26 cellular contexts compared by ENCODE assay signal in genomic region chr7:24402655-24403054, GRCh38.
DNase-seq lines count a peak whose midpoint lies in the region; ATAC-seq, FAIRE-seq and TF ChIP-seq lines count a peak whose summit lies in the region.
"Had no signal": no experiment of that assay in that cellular context is flagged by ENCODE, and none has a peak within 500 bp of the region (broad histone marks: within the 10 kb centered on the region; RNA-seq: fewer than 3 reads in every experiment).

No MANE protein-coding gene starts in this region.

- no peaks in the 10 kb centered on the region for H3F3A ChIP-seq in SK-N-SH (replicated peaks; ENCODE audit: insufficient read depth)

- no peak for TF ChIP-seq EP300 in A549 (IDR thresholded peaks at IDR 0.05)
- no peak for TF ChIP-seq EP300 in SK-N-SH (IDR thresholded peaks at IDR 0.05; ENCODE audit: borderline replicate concordance in 1 of 2, low read depth in 1 of 2, low read length in 1 of 2)

- DNase-seq in A549 (ENCODE audit: low read depth in 1 of 2, low spot score in 1 of 2) (no peak), HFFc6 (no peak), SK-N-SH (no peak), iPS DF 6.9 (ENCODE audit: low read depth, low spot score) (no peak), medulla oblongata (ENCODE audit: extremely low spot score) (no peak), NCI-H526 treated with DMSO at 0.1 percent for 48 hours (lab: John Stamatoyannopoulos, UW) (no peak)
- DNase-seq: activated B cell treated with CpG ODN at 0.5 μM for 24 hours; activated CD4-positive, alpha-beta T cell treated with anti-CD3 and anti-CD28 coated beads, Interleukin-2, amount 50 U/mL, for 4 hours; activated CD8-positive, alpha-beta memory T cell treated with anti-CD3 and anti-CD28 coated beads, Interleukin-2, amount 50 U/mL, for 48 hours; aorta; DMS79; glutamatergic neuron; KG1; MV-4-11; occipital lobe; stimulated activated CD4-positive, alpha-beta T cell treated with anti-CD3 and anti-CD28 coated beads, Interleukin-2, amount 100 ng/mL, for 24 hours; T-helper 9 cell; upper lobe of right lung had no signal

- no peaks in the 10 kb centered on the region for H3K4me1 Mint-ChIP-seq in HFFc6 (ENCODE audit: low read depth)

- H3K4me1 ChIP-seq in A549 (0 out of 3 replicates have a peak, but pooled peaks cover 6% of the 10 kb centered on the region), SK-N-SH (ENCODE audit: control insufficient read depth in 1 of 2, insufficient read depth in 2 of 2, low read depth in 1 of 2, low read length in 1 of 2) (no peaks in the 10 kb centered on the region; a peak in 2 of 4 replicates), iPS DF 6.9 (ENCODE audit: control insufficient read depth, insufficient read depth, low read length) (peaks cover 8% of the 10 kb centered on the region; the same call in 1 of the 2 replicates)
- H3K4me1 ChIP-seq: upper lobe of right lung had no signal

- POLR2A ChIA-PET in A549 (lab: Yijun Ruan, JAX) (no interaction called here), SK-N-SH (lab: Yijun Ruan, JAX) (no interaction called here)

- H3K9ac ChIP-seq in SK-N-SH = no peak overlapping the region

- H4K20me1 ChIP-seq in SK-N-SH (ENCODE audit: insufficient read depth) = no peaks in the 10 kb centered on the region

- ATAC-seq in A549 (no peak), GM21528 (IDR thresholded peaks at IDR 0.05; ENCODE audit: low FRiP score, unreplicated experiment) (no peak)
- ATAC-seq in activated CD4-positive, CD25-positive, alpha-beta regulatory T cell treated with anti-CD3 and anti-CD28 coated beads, Interleukin-2, amount 50 U/mL, for 24 hours = no peak
- ATAC-seq: activated naive CD4-positive, alpha-beta T cell treated with anti-CD3 and anti-CD28 coated beads, Interleukin-2, amount 50 U/mL, for 72 hours; activated T-helper 17 cell treated with anti-CD3 and anti-CD28 coated beads, Interleukin-2, amount 50 U/mL, for 72 hours; naive thymus-derived CD8-positive, alpha-beta T cell; upper lobe of right lung had no signal

- TF ChIP-seq POLR2A in A549 (IDR thresholded peaks at IDR 0.05; ENCODE audit: low read length) = no peak

- peak overlapping the region; percentile 74; the same call in 1 of the 2 replicates for H3K4me3 Mint-ChIP-seq in HFFc6
- H3K4me3 Mint-ChIP-seq: activated B cell treated with CpG ODN at 0.5 μM for 24 hours; activated T-helper 17 cell treated with anti-CD3 and anti-CD28 coated beads, Interleukin-2, amount 50 U/mL, for 72 hours; dendritic cell treated with granulocyte-macrophage colony-stimulating factor and Interleukin-4, amounts not matched to agents 40 ng/mL and 50 ng/mL, for 4 days; naive thymus-derived CD8-positive, alpha-beta T cell had no signal

- H3K4me2 ChIP-seq in A549 = peak overlapping the region; percentile 75; the same call in 2 of the 3 replicates
- H3K4me2 ChIP-seq in SK-N-SH = no peak overlapping the region

- 55% methylated on average over 4 of the region's 4 CpGs for WGBS in A549 (ENCODE audit: missing lambda C conversion rate)
- WGBS in SK-N-SH (ENCODE audit: low lambda C conversion rate) = 65% methylated on average over 4 of the region's 4 CpGs
- WGBS in iPS DF 6.9 (ENCODE audit: insufficient coverage, insufficient read length) = no CpG with 5 or more reads among the region's 4 CpGs

- peak; percentile 51 for FAIRE-seq in A549 (lab: Jason Lieb, UNC)
- FAIRE-seq: small intestine had no signal

- H3K27ac Mint-ChIP-seq in HFFc6 = no peak overlapping the region
- H3K27ac Mint-ChIP-seq: activated B cell treated with CpG ODN at 0.5 μM for 24 hours; activated naive CD4-positive, alpha-beta T cell treated with anti-CD3 and anti-CD28 coated beads, Interleukin-2, amount 50 U/mL, for 72 hours; activated T-helper 17 cell treated with anti-CD3 and anti-CD28 coated beads, Interleukin-2, amount 50 U/mL, for 72 hours; dendritic cell treated with granulocyte-macrophage colony-stimulating factor and Interleukin-4, amounts not matched to agents 40 ng/mL and 50 ng/mL, for 4 days; naive thymus-derived CD8-positive, alpha-beta T cell had no signal

- H3K9me2 ChIP-seq in SK-N-SH = no peaks in the 10 kb centered on the region

- H3K36me3 Mint-ChIP-seq in HFFc6 (ENCODE audit: low read depth) = no peaks in the 10 kb centered on the region
- H3K36me3 Mint-ChIP-seq: activated naive CD4-positive, alpha-beta T cell treated with anti-CD3 and anti-CD28 coated beads, Interleukin-2, amount 50 U/mL, for 72 hours; naive thymus-derived CD8-positive, alpha-beta T cell had no signal

- no peaks in the 10 kb centered on the region; the same call in 1 of the 2 replicates for H3K27me3 ChIP-seq in SK-N-SH (ENCODE audit: insufficient read depth)
- H3K27me3 ChIP-seq in iPS DF 6.9 (ENCODE audit: control insufficient read depth, insufficient read depth, low read length) = no peaks in the 10 kb centered on the region
- H3K27me3 ChIP-seq: upper lobe of right lung had no signal

- 0 out of 2 replicates have a peak overlapping the region, but pooled peaks have one; percentile 50 for H2AFZ ChIP-seq in SK-N-SH (ENCODE audit: low read depth)

- TF ChIP-seq RAD21 in A549 (conservative IDR thresholded peaks at IDR 0.05 in 1 of 2, IDR thresholded peaks at IDR 0.05 in 1 of 2) = no peak
- no peak for TF ChIP-seq RAD21 in SK-N-SH (IDR thresholded peaks at IDR 0.05; ENCODE audit: low read length)

- no peaks in the 10 kb centered on the region for H3K9me3 Mint-ChIP-seq in HFFc6
- H3K9me3 Mint-ChIP-seq: activated B cell treated with CpG ODN at 0.5 μM for 24 hours; activated naive CD4-positive, alpha-beta T cell treated with anti-CD3 and anti-CD28 coated beads, Interleukin-2, amount 50 U/mL, for 72 hours; activated T-helper 17 cell treated with anti-CD3 and anti-CD28 coated beads, Interleukin-2, amount 50 U/mL, for 72 hours; dendritic cell treated with granulocyte-macrophage colony-stimulating factor and Interleukin-4, amounts not matched to agents 40 ng/mL and 50 ng/mL, for 4 days; naive thymus-derived CD8-positive, alpha-beta T cell had no signal

- CTCF ChIA-PET in A549 (lab: Yijun Ruan, JAX) = interaction anchor here (0.7 to 1.0 kb wide), 6 partner anchors 34 to 880 kb away, joined by 3 to 5 read pairs (median 3); no protein-coding TSS in a partner anchor
- CTCF ChIA-PET in SK-N-SH (lab: Yijun Ruan, JAX) = interaction anchor here (0.6 to 1.0 kb wide), 3 partner anchors 11 to 24 kb away, joined by 3 read pairs; no protein-coding TSS in a partner anchor

- no peaks in the 10 kb centered on the region for H3K36me3 ChIP-seq in SK-N-SH (replicated peaks in 1 of 2; ENCODE audit: control insufficient read depth in 1 of 2, insufficient read depth in 2 of 2, low read length in 1 of 2)
- peaks cover 20% of the 10 kb centered on the region for H3K36me3 ChIP-seq in iPS DF 6.9 (ENCODE audit: control insufficient read depth, insufficient read depth, low read length)
- H3K36me3 ChIP-seq: upper lobe of right lung had no signal

- H3K27ac ChIP-seq in A549 = no peak overlapping the region
- H3K27ac ChIP-seq in SK-N-SH (ENCODE audit: low read depth in 2 of 2, low read length in 1 of 2) = no peak overlapping the region
- no peak overlapping the region for H3K27ac ChIP-seq in iPS DF 6.9 (ENCODE audit: low read length)
- H3K27ac ChIP-seq: RWPE1, upper lobe of right lung had no signal

- no peaks in the 10 kb centered on the region for H3K79me2 ChIP-seq in SK-N-SH (ENCODE audit: insufficient read depth)

- H3K9me3 ChIP-seq in A549 = no peaks in the 10 kb centered on the region
- no peaks in the 10 kb centered on the region for H3K9me3 ChIP-seq in SK-N-SH
- H3K9me3 ChIP-seq in iPS DF 6.9 (ENCODE audit: control insufficient read depth, insufficient read depth, low read length) = no peaks in the 10 kb centered on the region
- H3K9me3 ChIP-seq: upper lobe of right lung had no signal

- peaks cover 16% of the 10 kb centered on the region for H3K27me3 Mint-ChIP-seq in HFFc6 (ENCODE audit: insufficient read depth)
- H3K27me3 Mint-ChIP-seq: dendritic cell treated with granulocyte-macrophage colony-stimulating factor and Interleukin-4, amounts not matched to agents 40 ng/mL and 50 ng/mL, for 4 days had no signal

- no peak for TF ChIP-seq CTCF in A549 (IDR thresholded peaks at IDR 0.05)
- no peak for TF ChIP-seq CTCF in HFFc6 (IDR thresholded peaks at IDR 0.05)
- no peak for TF ChIP-seq CTCF in SK-N-SH (IDR thresholded peaks at IDR 0.05)

- H3K4me3 ChIP-seq in A549 (no peak overlapping the region), SK-N-SH (ENCODE audit: low read depth in 2 of 2, low read length in 1 of 2) (no peak overlapping the region), iPS DF 6.9 (ENCODE audit: low read length) (peak overlapping the region; percentile 13; the same call in 1 of the 2 replicates)
- H3K4me3 ChIP-seq: upper lobe of right lung had no signal

TF ChIP-seq in A549, 52 proteins besides CTCF, POLR2A, EP300 and RAD21 (continues in another document):
- TF ChIP-seq HMGXB4 (CRISPR knock-in tag; IDR thresholded peaks at IDR 0.05; ENCODE audit: borderline replicate concordance) = no peak
- no peak for TF ChIP-seq EHMT2 (IDR thresholded peaks at IDR 0.05; ENCODE audit: low read depth)
- TF ChIP-seq KDM5A (IDR thresholded peaks at IDR 0.05) = no peak

TF ChIP-seq in SK-N-SH, 30 proteins besides CTCF, POLR2A, EP300 and RAD21:
- TF ChIP-seq RXRA (IDR thresholded peaks at IDR 0.05; ENCODE audit: borderline replicate concordance, low read depth) (no peak), GABPA (IDR thresholded peaks at IDR 0.05; ENCODE audit: low read depth) (no peak), POLR2AphosphoS5 (IDR thresholded peaks at IDR 0.05; ENCODE audit: low read depth, low read length) (no peak), PBX3 (IDR thresholded peaks at IDR 0.05) (no peak), CHD2 (IDR thresholded peaks at IDR 0.05; ENCODE audit: low read length, partially characterized antibody) (no peak), NFIC (IDR thresholded peaks at IDR 0.05; ENCODE audit: borderline replicate concordance) (no peak)
